Comparison of ENCODE assay signal across 8 cellular contexts in genomic region chr11:62600367-62601113, GRCh38. TPM values are rescaled to one million over a fixed set of nuclear protein-coding genes. Genes with fewer than 3 reads are reported as not detected.
DNase-seq lines count a peak whose midpoint lies in the region; ATAC-seq, FAIRE-seq and TF ChIP-seq lines count a peak whose summit lies in the region.

No MANE protein-coding gene starts in this region.

- no peak overlapping the region for H2AFZ ChIP-seq in HepG2 (ENCODE audit: low read length)

- DNase-seq in heart right ventricle (no peak), Right ventricle myocardium superior (no peak), HepG2 (ENCODE audit: low spot score) (no peak), tibial nerve (ENCODE audit: low spot score in 2 of 2) (no peak), GM19238 (ENCODE audit: insufficient read length, low spot score) (no peak)
- no peak for DNase-seq in activated naive CD8-positive, alpha-beta T cell treated with anti-CD3 and anti-CD28 coated beads, Interleukin-2, amount 50 U/mL, for 24 hours

- TF ChIP-seq EP300 in HepG2 (IDR thresholded peaks at IDR 0.05; ENCODE audit: low read depth in 2 of 2, low read length in 2 of 2): no peak
- no peak for TF ChIP-seq EP300 in HepG2 (CRISPR knock-in tag; IDR thresholded peaks at IDR 0.05; ENCODE audit: borderline replicate concordance)
- no peak for TF ChIP-seq EP300 in tibial nerve (IDR thresholded peaks at IDR 0.05)

- peak overlapping the region; percentile 97 for H3K4me2 ChIP-seq in HepG2 (ENCODE audit: low read depth, low read length)

- TF ChIP-seq POLR2A in HepG2 (IDR thresholded peaks at IDR 0.05; ENCODE audit: insufficient read depth in 1 of 2, low read depth in 2 of 2, low read length in 2 of 2): no peak
- TF ChIP-seq POLR2A in tibial nerve (IDR thresholded peaks at IDR 0.05): no peak

- no peaks in the 10 kb centered on the region for H3K9me3 ChIP-seq in heart right ventricle
- no peaks in the 10 kb centered on the region for H3K9me3 ChIP-seq in HepG2 (ENCODE audit: low read length)
- H3K9me3 ChIP-seq in tibial nerve: no peaks in the 10 kb centered on the region

- CTCF ChIA-PET in HepG2 (lab: Yijun Ruan, JAX; ENCODE audit: low intra/inter-chr PET ratio, low total read pairs): no interaction called here

- intact Hi-C loops in heart right ventricle (cut with DNase I) (loop anchor here in 2 of 10 donors (1.0 to 10.0 kb wide), 3 partner anchors 12 to 234 kb away; partner anchors contain the start of genes C11orf98 (in 1 of the 2), CSKMT (in 1 of the 2), EML3 (in 1 of the 2) and STX5 (in 1 of the 2)), Right ventricle myocardium superior (cut with DNase I) (no loop called here), HepG2 (cut with micrococcal nuclease; ENCODE audit: unreplicated experiment) (no loop called here)

- H3K4me3 Mint-ChIP-seq in activated naive CD8-positive, alpha-beta T cell treated with anti-CD3 and anti-CD28 coated beads, Interleukin-2, amount 50 U/mL, for 24 hours: peak overlapping the region; percentile 91

- BruUV-seq in HepG2 (replicated peaks; lab: Mats Ljungman, UMichigan): no TSS peak

- peaks cover 69% of the 10 kb centered on the region for H3K36me3 Mint-ChIP-seq in activated naive CD8-positive, alpha-beta T cell treated with anti-CD3 and anti-CD28 coated beads, Interleukin-2, amount 50 U/mL, for 24 hours (ENCODE audit: low read depth)

- peaks cover 33% of the 10 kb centered on the region for H3K79me2 ChIP-seq in HepG2 (ENCODE audit: insufficient read depth, low read length)

- peaks cover 47% of the 10 kb centered on the region for H3K4me1 Mint-ChIP-seq in activated naive CD8-positive, alpha-beta T cell treated with anti-CD3 and anti-CD28 coated beads, Interleukin-2, amount 50 U/mL, for 24 hours

- H3K9ac ChIP-seq in HepG2 (ENCODE audit: insufficient read depth, low read depth, low read length): peak overlapping the region; percentile 99

- H3K36me3 ChIP-seq in heart right ventricle: peaks cover 0 to 60% (median 26%) of the 10 kb centered on the region in 9 donors
- H3K36me3 ChIP-seq in HepG2 (replicated peaks in 1 of 2; ENCODE audit: control insufficient read depth in 1 of 2, insufficient read depth in 2 of 2, low read length in 2 of 2): peaks cover 16 to 31% of the 10 kb centered on the region in 2 experiments; a peak in 4 of 5 replicates
- H3K36me3 ChIP-seq in tibial nerve: peaks cover 5 to 47% (median 16%) of the 10 kb centered on the region in 3 donors

- POLR2A ChIA-PET in HepG2 (lab: Yijun Ruan, JAX): interaction anchor here (0.6 to 3.8 kb wide), 15 partner anchors 9 to 153 kb away, joined by 4 to 137 read pairs (median 7); partner anchors contain the start of genes AHNAK, B3GAT3, C11orf98 and CSKMT

- no peak for FAIRE-seq in HepG2 (lab: Jason Lieb, UNC)

- in situ Hi-C loops in HepG2 (cut with HindIII; ENCODE audit: extremely low pct_ligation_motif_present, low pct_unique_long_range_greater_than_20kb): no loop called here

- ATAC-seq in heart right ventricle (no peak), Right ventricle myocardium superior (ENCODE audit: poor library complexity) (no peak), HepG2 (no peak; the same call in 2 of the 3 replicates), HG03439 (IDR thresholded peaks at IDR 0.05; ENCODE audit: unreplicated experiment) (no peak), HG03039 (IDR thresholded peaks at IDR 0.05; ENCODE audit: unreplicated experiment) (no peak)
- ATAC-seq in activated naive CD8-positive, alpha-beta T cell treated with anti-CD3 and anti-CD28 coated beads, Interleukin-2, amount 50 U/mL, for 24 hours: no peak

- H3K27ac ChIP-seq in heart right ventricle (peak overlapping the region; percentile 84 to 99 (median 97)), HepG2 (ENCODE audit: extremely low read length, insufficient read depth, low read length) (peak overlapping the region; percentile 88), tibial nerve (peak overlapping the region; percentile 79 to 99 (median 98))

- no peaks in the 10 kb centered on the region for H4K20me1 ChIP-seq in HepG2 (ENCODE audit: insufficient read depth, low read length)

- peaks cover 2% of the 10 kb centered on the region for H3K27me3 Mint-ChIP-seq in activated naive CD8-positive, alpha-beta T cell treated with anti-CD3 and anti-CD28 coated beads, Interleukin-2, amount 50 U/mL, for 24 hours

- TF ChIP-seq CTCF in heart right ventricle (IDR thresholded peaks at IDR 0.05) (no peak), HepG2 (CRISPR knock-in tag; IDR thresholded peaks at IDR 0.05) (no peak), tibial nerve (IDR thresholded peaks at IDR 0.05) (no peak)

- H3K27me3 ChIP-seq in heart right ventricle: no peaks in the 10 kb centered on the region
- H3K27me3 ChIP-seq in HepG2 (ENCODE audit: control insufficient read depth in 1 of 2, insufficient read depth in 2 of 2, low read length in 2 of 2): no peaks in the 10 kb centered on the region; a peak in 1 of 5 replicates
- H3K27me3 ChIP-seq in tibial nerve: no peaks in the 10 kb centered on the region

- WGBS in heart right ventricle, 2 donors: 3 to 4% methylated on average over 24 to 25 of the region's 25 CpGs
- 2% methylated on average over 18 of the region's 25 CpGs for WGBS in HepG2 (ENCODE audit: low lambda C conversion rate)
- WGBS in tibial nerve, 2 donors: 0 to 1% methylated on average over 21 to 24 of the region's 25 CpGs

- TF ChIP-seq RAD21 in HepG2 (CRISPR knock-in tag; IDR thresholded peaks at IDR 0.05): no peak

- H3K27ac Mint-ChIP-seq in activated naive CD8-positive, alpha-beta T cell treated with anti-CD3 and anti-CD28 coated beads, Interleukin-2, amount 50 U/mL, for 24 hours: peak overlapping the region; percentile 94

- H3K4me1 ChIP-seq in heart right ventricle (peaks cover 17 to 48% (median 43%) of the 10 kb centered on the region in 9 donors), HepG2 (ENCODE audit: insufficient read depth, low read length) (peaks cover 39% of the 10 kb centered on the region), tibial nerve (peaks cover 4 to 67% (median 28%) of the 10 kb centered on the region in 4 donors)

- no peaks in the 10 kb centered on the region for H3K9me3 Mint-ChIP-seq in activated naive CD8-positive, alpha-beta T cell treated with anti-CD3 and anti-CD28 coated beads, Interleukin-2, amount 50 U/mL, for 24 hours

- H3K4me3 ChIP-seq in heart right ventricle: peak overlapping the region; percentile 33 to 100 (median 95)
- peak overlapping the region; percentile 91 to 94 (median 94) for H3K4me3 ChIP-seq in HepG2 (replicated peaks in 1 of 3; ENCODE audit: insufficient read depth in 1 of 3, low read depth in 2 of 3, low read length in 3 of 3)
- H3K4me3 ChIP-seq in tibial nerve: peak overlapping the region; percentile 79 to 99 (median 85)

RNA-seq across cellular contexts. Expression of gene MTA2, which starts 1.1 kb away (rescaled TPM):
- total RNA-seq in heart right ventricle (10 to 100 TPM; 25.0 to 45.3 (median 29.8) TPM), Right ventricle myocardium superior (28.2 TPM), HepG2 (2016; rRNA removed; fragmentation: Illumina TruSeq; extraction: Trizol) (58.1 and 70.0 TPM in 2 replicates), tibial nerve (10 to 100 TPM; 79.5 to 95.3 (median 88.8) TPM)
- polyA plus RNA-seq in heart right ventricle (10 to 100 TPM; 22.1 to 35.3 TPM), HepG2 (2011; rRNA removed) (14.0 and 16.8 TPM in 2 replicates)
- 7.1 and 9.5 TPM in 2 replicates for total RNA-seq in HepG2 (2016; cell fraction: cytosol; rRNA removed; fragmentation: Illumina TruSeq; extraction: Trizol; ENCODE audit: low read depth)
- 50.7 and 71.8 TPM in 2 replicates for total RNA-seq in HepG2 (2016; cell fraction: insoluble cytoplasmic fraction; rRNA removed; fragmentation: Illumina TruSeq; extraction: Trizol)
- total RNA-seq in HepG2 (2016; cell fraction: membrane; rRNA removed; fragmentation: Illumina TruSeq; extraction: Trizol): 25.5 and 28.8 TPM in 2 replicates
- 47.0 and 57.9 TPM in 2 replicates for total RNA-seq in HepG2 (2016; cell fraction: nucleus; rRNA removed; fragmentation: Illumina TruSeq; extraction: Trizol)
- 9.2 and 10.6 TPM in 2 replicates for polyA plus RNA-seq in HepG2 (2011; cell fraction: cytosol; rRNA removed)
- 53.6 and 67.6 TPM in 2 replicates for polyA plus RNA-seq in HepG2 (2011; cell fraction: nucleus; rRNA removed)
- polyA plus RNA-seq in HepG2 (2012): 30.7 and 30.9 TPM in 2 replicates
- polyA plus RNA-seq in HepG2 (2016; cell fraction: cytosol; fragmentation: Illumina TruSeq; extraction: Trizol; ENCODE audit: low read depth): 4.0 and 4.5 TPM in 2 replicates
- polyA plus RNA-seq in HepG2 (2016; cell fraction: insoluble cytoplasmic fraction; fragmentation: Illumina TruSeq; extraction: Trizol; ENCODE audit: low read depth): 47.2 and 53.8 TPM in 2 replicates
- polyA plus RNA-seq in HepG2 (2016; cell fraction: membrane; fragmentation: Illumina TruSeq; extraction: Trizol; ENCODE audit: low read depth): 12.6 and 14.0 TPM in 2 replicates
- polyA plus RNA-seq in HepG2 (2016; cell fraction: nucleus; fragmentation: Illumina TruSeq; extraction: Trizol; ENCODE audit: insufficient read depth, low read depth): 121 and 126 TPM in 2 replicates
- 21.5 and 102 TPM in 2 replicates for polyA minus RNA-seq in HepG2 (2011; rRNA and poly(A)+ RNA removed; ENCODE audit: low replicate concordance)
- polyA minus RNA-seq in HepG2 (2011; cell fraction: cytosol; rRNA and poly(A)+ RNA removed): 11.9 and 14.7 TPM in 2 replicates
- 37.2 and 50.7 TPM in 2 replicates for polyA minus RNA-seq in HepG2 (2011; cell fraction: nucleus; rRNA and poly(A)+ RNA removed)

RNA-seq across cellular contexts. Expression of gene TUT1, which starts 9.2 kb away (rescaled TPM):
- 10 to 100 TPM in 8 of 10 donors, 1 to 10 TPM in 2; 8.2 to 17.9 (median 12.3) TPM for total RNA-seq in heart right ventricle
- 10 to 100 TPM in 1 of 2 donors, 1 to 10 TPM in 1; 9.3 to 19.2 TPM for polyA plus RNA-seq in heart right ventricle
- 14.7 TPM for total RNA-seq in Right ventricle myocardium superior
- 8.5 and 9.7 TPM in 2 replicates for total RNA-seq in HepG2 (2016; rRNA removed; fragmentation: Illumina TruSeq; extraction: Trizol)
- total RNA-seq in HepG2 (2016; cell fraction: cytosol; rRNA removed; fragmentation: Illumina TruSeq; extraction: Trizol; ENCODE audit: low read depth): 2.2 and 4.6 TPM in 2 replicates
- total RNA-seq in HepG2 (2016; cell fraction: insoluble cytoplasmic fraction; rRNA removed; fragmentation: Illumina TruSeq; extraction: Trizol): 6.9 and 10.1 TPM in 2 replicates
- total RNA-seq in HepG2 (2016; cell fraction: membrane; rRNA removed; fragmentation: Illumina TruSeq; extraction: Trizol): 3.7 and 6.0 TPM in 2 replicates
- total RNA-seq in HepG2 (2016; cell fraction: nucleus; rRNA removed; fragmentation: Illumina TruSeq; extraction: Trizol): 8.1 and 9.3 TPM in 2 replicates
- polyA plus RNA-seq in HepG2 (2011; rRNA removed): 14.3 and 17.5 TPM in 2 replicates
- 6.3 and 8.4 TPM in 2 replicates for polyA plus RNA-seq in HepG2 (2011; cell fraction: cytosol; rRNA removed)
- 43.5 and 52.1 TPM in 2 replicates for polyA plus RNA-seq in HepG2 (2011; cell fraction: nucleus; rRNA removed)
- 13.1 and 14.1 TPM in 2 replicates for polyA plus RNA-seq in HepG2 (2012)
- 2.4 and 2.7 TPM in 2 replicates for polyA plus RNA-seq in HepG2 (2016; cell fraction: cytosol; fragmentation: Illumina TruSeq; extraction: Trizol; ENCODE audit: low read depth)
- polyA plus RNA-seq in HepG2 (2016; cell fraction: insoluble cytoplasmic fraction; fragmentation: Illumina TruSeq; extraction: Trizol; ENCODE audit: low read depth): 7.0 and 9.3 TPM in 2 replicates
- 3.7 and 4.0 TPM in 2 replicates for polyA plus RNA-seq in HepG2 (2016; cell fraction: membrane; fragmentation: Illumina TruSeq; extraction: Trizol; ENCODE audit: low read depth)
- 25.7 TPM in 2 replicates for polyA plus RNA-seq in HepG2 (2016; cell fraction: nucleus; fragmentation: Illumina TruSeq; extraction: Trizol; ENCODE audit: insufficient read depth, low read depth)
- polyA minus RNA-seq in HepG2 (2011; rRNA and poly(A)+ RNA removed; ENCODE audit: low replicate concordance): 12.6 and 15.7 TPM in 2 replicates
- 4.7 and 8.8 TPM in 2 replicates for polyA minus RNA-seq in HepG2 (2011; cell fraction: cytosol; rRNA and poly(A)+ RNA removed)
- polyA minus RNA-seq in HepG2 (2011; cell fraction: nucleus; rRNA and poly(A)+ RNA removed): 3.9 and 9.4 TPM in 2 replicates
- total RNA-seq in tibial nerve: 10 to 100 TPM in 3 of 4 donors, 1 to 10 TPM in 1; 8.3 to 18.8 (median 14.2) TPM

RNA-seq across cellular contexts. Expression of gene EML3, which starts 12.0 kb away (rescaled TPM):
- total RNA-seq in heart right ventricle: 10 to 100 TPM in 8 of 10 donors, 1 to 10 TPM in 2; 7.7 to 27.2 (median 15.2) TPM
- polyA plus RNA-seq in heart right ventricle: 10 to 100 TPM; 18.9 to 50.4 TPM
- 13.1 TPM for total RNA-seq in Right ventricle myocardium superior
- 4.6 and 10.6 TPM in 2 replicates for total RNA-seq in HepG2 (2016; rRNA removed; fragmentation: Illumina TruSeq; extraction: Trizol)
- 5.0 and 5.5 TPM in 2 replicates for total RNA-seq in HepG2 (2016; cell fraction: cytosol; rRNA removed; fragmentation: Illumina TruSeq; extraction: Trizol; ENCODE audit: low read depth)
- 4.2 and 9.0 TPM in 2 replicates for total RNA-seq in HepG2 (2016; cell fraction: insoluble cytoplasmic fraction; rRNA removed; fragmentation: Illumina TruSeq; extraction: Trizol)
- 4.8 and 7.0 TPM in 2 replicates for total RNA-seq in HepG2 (2016; cell fraction: membrane; rRNA removed; fragmentation: Illumina TruSeq; extraction: Trizol)
- 9.2 and 9.5 TPM in 2 replicates for total RNA-seq in HepG2 (2016; cell fraction: nucleus; rRNA removed; fragmentation: Illumina TruSeq; extraction: Trizol)
- polyA plus RNA-seq in HepG2 (2011; rRNA removed): 12.3 and 16.6 TPM in 2 replicates
- 7.8 and 7.9 TPM in 2 replicates for polyA plus RNA-seq in HepG2 (2011; cell fraction: cytosol; rRNA removed)
- polyA plus RNA-seq in HepG2 (2011; cell fraction: nucleus; rRNA removed): 105 and 119 TPM in 2 replicates
- polyA plus RNA-seq in HepG2 (2012): 14.9 and 16.7 TPM in 2 replicates
- 1.3 and 2.0 TPM in 2 replicates for polyA plus RNA-seq in HepG2 (2016; cell fraction: cytosol; fragmentation: Illumina TruSeq; extraction: Trizol; ENCODE audit: low read depth)
- 6.5 and 7.1 TPM in 2 replicates for polyA plus RNA-seq in HepG2 (2016; cell fraction: insoluble cytoplasmic fraction; fragmentation: Illumina TruSeq; extraction: Trizol; ENCODE audit: low read depth)
- 2.2 and 2.5 TPM in 2 replicates for polyA plus RNA-seq in HepG2 (2016; cell fraction: membrane; fragmentation: Illumina TruSeq; extraction: Trizol; ENCODE audit: low read depth)
- 33.3 and 38.2 TPM in 2 replicates for polyA plus RNA-seq in HepG2 (2016; cell fraction: nucleus; fragmentation: Illumina TruSeq; extraction: Trizol; ENCODE audit: insufficient read depth, low read depth)
- 14.6 and 43.9 TPM in 2 replicates for polyA minus RNA-seq in HepG2 (2011; rRNA and poly(A)+ RNA removed; ENCODE audit: low replicate concordance)
- polyA minus RNA-seq in HepG2 (2011; cell fraction: cytosol; rRNA and poly(A)+ RNA removed): 3.8 and 6.3 TPM in 2 replicates
- 11.2 and 14.0 TPM in 2 replicates for polyA minus RNA-seq in HepG2 (2011; cell fraction: nucleus; rRNA and poly(A)+ RNA removed)
- 100 to 1,000 TPM in 2 of 4 donors, 10 to 100 TPM in 2; 64.9 to 138 (median 93.9) TPM for total RNA-seq in tibial nerve

RNA-seq across cellular contexts. Expression of gene ROM1, which starts 12.5 kb away (rescaled TPM):
- total RNA-seq in heart right ventricle: 1 to 10 TPM in 8 of 10 donors, under 1 TPM in 2; 0.81 to 4.4 (median 1.8) TPM
- polyA plus RNA-seq in heart right ventricle: 1 to 10 TPM; 5.3 to 6.6 TPM
- total RNA-seq in Right ventricle myocardium superior: 1.5 TPM
- total RNA-seq in HepG2 (2016; rRNA removed; fragmentation: Illumina TruSeq; extraction: Trizol): 1.8 and 2.4 TPM in 2 replicates
- total RNA-seq in HepG2 (2016; cell fraction: cytosol; rRNA removed; fragmentation: Illumina TruSeq; extraction: Trizol; ENCODE audit: low read depth): 2.8 and 4.2 TPM in 2 replicates
- total RNA-seq in HepG2 (2016; cell fraction: insoluble cytoplasmic fraction; rRNA removed; fragmentation: Illumina TruSeq; extraction: Trizol): 2.9 and 3.2 TPM in 2 replicates
- 2.5 and 3.7 TPM in 2 replicates for total RNA-seq in HepG2 (2016; cell fraction: membrane; rRNA removed; fragmentation: Illumina TruSeq; extraction: Trizol)
- 1.0 and 2.0 TPM in 2 replicates for total RNA-seq in HepG2 (2016; cell fraction: nucleus; rRNA removed; fragmentation: Illumina TruSeq; extraction: Trizol)
- 1.2 and 1.6 TPM in 2 replicates for polyA plus RNA-seq in HepG2 (2011; rRNA removed)
- polyA plus RNA-seq in HepG2 (2011; cell fraction: cytosol; rRNA removed): 1.3 and 1.4 TPM in 2 replicates
- polyA plus RNA-seq in HepG2 (2011; cell fraction: nucleus; rRNA removed): 1.5 and 1.6 TPM in 2 replicates
- 1.0 and 1.8 TPM in 2 replicates for polyA plus RNA-seq in HepG2 (2012)
- polyA plus RNA-seq in HepG2 (2016; cell fraction: cytosol; fragmentation: Illumina TruSeq; extraction: Trizol; ENCODE audit: low read depth): 3.0 and 3.4 TPM in 2 replicates
- 1.7 and 1.9 TPM in 2 replicates for polyA plus RNA-seq in HepG2 (2016; cell fraction: insoluble cytoplasmic fraction; fragmentation: Illumina TruSeq; extraction: Trizol; ENCODE audit: low read depth)
- 4.9 and 5.0 TPM in 2 replicates for polyA plus RNA-seq in HepG2 (2016; cell fraction: membrane; fragmentation: Illumina TruSeq; extraction: Trizol; ENCODE audit: low read depth)
- polyA plus RNA-seq in HepG2 (2016; cell fraction: nucleus; fragmentation: Illumina TruSeq; extraction: Trizol; ENCODE audit: insufficient read depth, low read depth): 1.8 and 3.1 TPM in 2 replicates
- polyA minus RNA-seq in HepG2 (2011; rRNA and poly(A)+ RNA removed; ENCODE audit: low replicate concordance): 0.92 and 3.5 TPM in 2 replicates
- polyA minus RNA-seq in HepG2 (2011; cell fraction: cytosol; rRNA and poly(A)+ RNA removed): not detected in 2 replicates
- 0.39 TPM in 1 of 2 replicates, not detected in the other for polyA minus RNA-seq in HepG2 (2011; cell fraction: nucleus; rRNA and poly(A)+ RNA removed)
- 10 to 100 TPM in 3 of 4 donors, 1 to 10 TPM in 1; 9.3 to 13.8 (median 11.2) TPM for total RNA-seq in tibial nerve

RNA-seq across cellular contexts. Expression of gene B3GAT3, which starts 21.2 kb away (rescaled TPM):
- total RNA-seq in heart right ventricle: 10 to 100 TPM in 7 of 10 donors, 1 to 10 TPM in 3; 6.8 to 20.7 (median 10.6) TPM
- polyA plus RNA-seq in heart right ventricle: 10 to 100 TPM; 29.5 to 41.2 TPM
- total RNA-seq in Right ventricle myocardium superior: 11.6 TPM
- total RNA-seq in HepG2 (2016; rRNA removed; fragmentation: Illumina TruSeq; extraction: Trizol): 8.4 and 21.3 TPM in 2 replicates
- total RNA-seq in HepG2 (2016; cell fraction: cytosol; rRNA removed; fragmentation: Illumina TruSeq; extraction: Trizol; ENCODE audit: low read depth): 7.6 and 8.5 TPM in 2 replicates
- total RNA-seq in HepG2 (2016; cell fraction: insoluble cytoplasmic fraction; rRNA removed; fragmentation: Illumina TruSeq; extraction: Trizol): 7.2 and 20.6 TPM in 2 replicates
- 12.5 and 15.3 TPM in 2 replicates for total RNA-seq in HepG2 (2016; cell fraction: membrane; rRNA removed; fragmentation: Illumina TruSeq; extraction: Trizol)
- total RNA-seq in HepG2 (2016; cell fraction: nucleus; rRNA removed; fragmentation: Illumina TruSeq; extraction: Trizol): 17.4 and 18.9 TPM in 2 replicates
- 26.1 and 40.4 TPM in 2 replicates for polyA plus RNA-seq in HepG2 (2011; rRNA removed)
- polyA plus RNA-seq in HepG2 (2011; cell fraction: cytosol; rRNA removed): 30.3 and 46.6 TPM in 2 replicates
- polyA plus RNA-seq in HepG2 (2011; cell fraction: nucleus; rRNA removed): 51.0 and 53.9 TPM in 2 replicates
- 10.7 and 25.1 TPM in 2 replicates for polyA plus RNA-seq in HepG2 (2012)
- polyA plus RNA-seq in HepG2 (2016; cell fraction: cytosol; fragmentation: Illumina TruSeq; extraction: Trizol; ENCODE audit: low read depth): 9.0 and 11.1 TPM in 2 replicates
- 9.2 and 10.9 TPM in 2 replicates for polyA plus RNA-seq in HepG2 (2016; cell fraction: insoluble cytoplasmic fraction; fragmentation: Illumina TruSeq; extraction: Trizol; ENCODE audit: low read depth)
- 12.7 and 14.3 TPM in 2 replicates for polyA plus RNA-seq in HepG2 (2016; cell fraction: membrane; fragmentation: Illumina TruSeq; extraction: Trizol; ENCODE audit: low read depth)
- polyA plus RNA-seq in HepG2 (2016; cell fraction: nucleus; fragmentation: Illumina TruSeq; extraction: Trizol; ENCODE audit: insufficient read depth, low read depth): 47.6 and 51.7 TPM in 2 replicates
- 21.5 and 23.9 TPM in 2 replicates for polyA minus RNA-seq in HepG2 (2011; rRNA and poly(A)+ RNA removed; ENCODE audit: low replicate concordance)
- 14.7 and 15.0 TPM in 2 replicates for polyA minus RNA-seq in HepG2 (2011; cell fraction: cytosol; rRNA and poly(A)+ RNA removed)
- polyA minus RNA-seq in HepG2 (2011; cell fraction: nucleus; rRNA and poly(A)+ RNA removed): 4.8 and 5.2 TPM in 2 replicates
- total RNA-seq in tibial nerve: 10 to 100 TPM; 35.4 to 60.3 (median 50.7) TPM
